15 cellular contexts compared by ENCODE assay signal in the genomic region with DNA sequence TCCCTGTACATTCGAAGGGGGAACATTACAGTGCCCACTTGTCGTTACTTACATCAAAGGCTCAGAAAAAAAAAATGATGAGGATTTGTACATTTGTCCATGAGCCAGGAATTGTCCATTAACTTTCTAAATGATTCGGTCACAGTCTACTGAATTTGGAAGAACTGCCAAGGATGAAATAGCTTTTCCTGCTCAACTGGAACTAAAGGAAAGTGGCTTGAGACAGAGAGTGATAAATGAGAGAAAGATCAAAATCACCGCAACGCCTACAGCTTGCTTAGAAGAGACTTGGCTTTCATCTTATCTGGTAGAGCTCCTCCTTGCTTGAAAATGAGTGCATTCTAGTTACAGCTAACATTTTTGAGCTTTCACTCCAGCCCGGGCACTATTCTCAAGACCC. TPM values are rescaled to one million over a fixed set of nuclear protein-coding genes. Genes with fewer than 3 reads are reported as not detected.
"Had no signal": no experiment of that assay in that cellular context is flagged by ENCODE, and none has a peak within 500 bp of the region (broad histone marks: within the 10 kb centered on the region; RNA-seq: fewer than 3 reads in every experiment).

No MANE protein-coding gene starts in this region.

- DNase-seq: activated CD4-positive, alpha-beta T cell treated with anti-CD3 and anti-CD28 coated beads, Interleukin-2, amount 50 U/mL, for 48 hours; activated CD8-positive, alpha-beta memory T cell treated with anti-CD3 and anti-CD28 coated beads, Interleukin-2, amount 10 ng/mL, durations not matched to agents 7 days and 5 days; activated effector memory CD4-positive, alpha-beta T cell treated with Interleukin-2 at 50 U/mL for 16 hours; activated T-cell treated with anti-CD3 and anti-CD28 coated beads, Interleukin-2, amount 50 U/mL, for 24 hours; amygdala; dermis blood vessel endothelial cell; endodermal cell; foreskin fibroblast; left lung; stimulated activated CD4-positive, alpha-beta T cell treated with anti-CD3 and anti-CD28 coated beads, Interleukin-2, amount 100 ng/mL, for 48 hours; stimulated activated naive CD4-positive, alpha-beta T cell treated with Interleukin-2 at 50 U/mL for 16 hours; T-helper 2 cell; upper lobe of left lung had no signal

- H3K36me3 ChIP-seq: left lung, upper lobe of left lung had no signal

- H3K4me3 ChIP-seq: left lung, upper lobe of left lung had no signal

- H3K27me3 ChIP-seq: left lung, upper lobe of left lung had no signal

- H3K4me1 ChIP-seq: left lung, upper lobe of left lung had no signal

- H3K9me3 ChIP-seq: left lung, upper lobe of left lung had no signal

- ATAC-seq: activated CD8-positive, alpha-beta memory T cell treated with anti-CD3 and anti-CD28 coated beads, Interleukin-2, amount 10 ng/mL, durations not matched to agents 7 days and 5 days; left lung; natural killer cell treated with Interleukin-12 subunit alpha and Interleukin-12 subunit beta and Interleukin-15 and Interleukin-18, amount 100 ng/mL, for 72 hours had no signal

- H3K27ac ChIP-seq: left lung, upper lobe of left lung had no signal

RNA-seq across cellular contexts. Expression of a gene that starts 55.4 kb away (rescaled TPM):
- total RNA-seq: activated CD8-positive, alpha-beta memory T cell treated with anti-CD3 and anti-CD28 coated beads, Interleukin-2, amount 10 ng/mL, durations not matched to agents 7 days and 5 days; activated naive CD4-positive, alpha-beta T cell treated with anti-CD3 and anti-CD28 coated beads, Interleukin-2, amount 50 U/mL, for 72 hours; dermis blood vessel endothelial cell had no signal
